ENCODE assay signal across 9 cellular contexts in the genomic region with DNA sequence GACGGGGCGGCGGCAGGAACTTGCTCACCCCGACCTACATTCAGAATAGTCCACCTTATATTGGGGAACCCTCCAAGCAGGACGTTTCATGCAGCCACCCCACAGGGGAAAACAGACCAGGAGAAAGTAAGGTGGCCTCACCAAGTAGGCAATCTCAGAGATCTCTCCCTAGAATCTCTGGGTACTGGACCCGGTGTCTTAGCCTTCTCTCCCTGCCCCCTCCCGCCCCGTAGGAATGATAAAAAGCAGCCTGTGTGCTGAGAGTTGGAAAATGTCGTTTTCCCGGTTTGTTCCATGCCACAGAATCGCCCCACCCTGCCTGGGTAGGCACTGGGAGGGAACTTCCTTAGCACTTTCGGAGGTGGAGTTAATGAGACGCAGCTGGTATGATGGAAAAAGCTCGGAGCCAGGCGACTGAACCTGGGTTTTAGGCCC. TPM values are rescaled to one million over a fixed set of nuclear protein-coding genes. Genes with fewer than 3 reads are reported as not detected.
A peak's percentile ranks its signal among the peaks of the same experiment; 100 is the strongest.
DNase-seq lines count a peak whose midpoint lies in the region; ATAC-seq, FAIRE-seq and TF ChIP-seq lines count a peak whose summit lies in the region.
"Had no signal": no experiment of that assay in that cellular context is flagged by ENCODE, and none has a peak within 500 bp of the region (broad histone marks: within the 10 kb centered on the region; RNA-seq: fewer than 3 reads in every experiment).

No MANE protein-coding gene starts in this region.

- intact Hi-C loops in endothelial cell of umbilical vein (cut with micrococcal nuclease) = loop anchor here (1.0 kb wide), 4 partner anchors 105 to 271 kb away; partner anchors contain the start of gene SMYD2
- intact Hi-C loops in mucosa of descending colon (cut with DNase I, micrococcal nuclease) = no loop called here

- H3K9me3 ChIP-seq in Peyer's patch (no peaks in the 10 kb centered on the region), endothelial cell of umbilical vein (replicated peaks; ENCODE audit: control insufficient read depth, insufficient read depth, low read length) (no peaks in the 10 kb centered on the region), mucosa of descending colon (no peaks in the 10 kb centered on the region), Karpas-422 (ENCODE audit: low read length) (no peaks in the 10 kb centered on the region)

- H2AFZ ChIP-seq in endothelial cell of umbilical vein (ENCODE audit: low read depth, low read length) = peak overlapping the region; percentile 60
- H2AFZ ChIP-seq in Karpas-422 (ENCODE audit: low read length) = no peak overlapping the region

- H3K4me2 ChIP-seq in endothelial cell of umbilical vein (ENCODE audit: insufficient read depth, low read length) (peak overlapping the region; percentile 81), Karpas-422 (ENCODE audit: low read depth, low read length, poor library complexity, severe bottlenecking) (no peak overlapping the region)

- H3K4me3 ChIP-seq in Peyer's patch (peak overlapping the region; percentile 32 to 65 (median 50)), endothelial cell of umbilical vein (replicated peaks in 1 of 3; ENCODE audit: insufficient read depth in 1 of 3, low read depth in 1 of 3, low read length in 3 of 3) (peak overlapping the region; percentile 31 to 80 (median 63)), mucosa of descending colon (peak overlapping the region; percentile 34), Karpas-422 (ENCODE audit: low read length) (no peak overlapping the region)

- dilution Hi-C loops in endothelial cell of umbilical vein (cut with MboI; ENCODE audit: extremely low pct_ligation_motif_present, low sequenced_read_pairs) = no loop called here

- no peaks in the 10 kb centered on the region for H3K36me3 Mint-ChIP-seq in activated CD4-positive, alpha-beta T cell treated with anti-CD3 and anti-CD28 coated beads, Interleukin-2, amount 10 ng/mL, durations not matched to agents 7 days and 5 days (ENCODE audit: low read depth)

- peak overlapping the region; percentile 99 for H3K9ac ChIP-seq in endothelial cell of umbilical vein (replicated peaks; ENCODE audit: extremely low read depth, insufficient read depth, low read length)
- no peak overlapping the region for H3K9ac ChIP-seq in Karpas-422 (ENCODE audit: low read length)

- H3K36me3 ChIP-seq in Peyer's patch = no peaks in the 10 kb centered on the region
- no peaks in the 10 kb centered on the region for H3K36me3 ChIP-seq in endothelial cell of umbilical vein (ENCODE audit: control insufficient read depth in 2 of 2, extremely low read depth in 1 of 2, insufficient read depth in 2 of 2, low read length in 2 of 2)
- H3K36me3 ChIP-seq in mucosa of descending colon (ENCODE audit: low read depth) = no peaks in the 10 kb centered on the region
- no peaks in the 10 kb centered on the region for H3K36me3 ChIP-seq in Karpas-422 (ENCODE audit: insufficient read depth, low read length)

- CTCF ChIA-PET in activated CD4-positive, alpha-beta T cell treated with anti-CD3 and anti-CD28 coated beads, Interleukin-2, amount 10 ng/mL, durations not matched to agents 7 days and 5 days (lab: Charles Lee) = interaction anchor here (1.2 kb wide), 1 partner anchor 61 kb away, joined by 3 read pairs; no protein-coding TSS in a partner anchor
- CTCF ChIA-PET in endothelial cell of umbilical vein (lab: Charles Lee) = interaction anchor here (0.9 to 12.4 kb wide), 11 partner anchors 9 to 219 kb away, joined by 3 to 171 read pairs (median 9); no protein-coding TSS in a partner anchor

- peak overlapping the region; percentile 73 for H3K4me3 Mint-ChIP-seq in activated CD4-positive, alpha-beta T cell treated with anti-CD3 and anti-CD28 coated beads, Interleukin-2, amount 10 ng/mL, durations not matched to agents 7 days and 5 days

- DNase-seq in activated CD4-positive, alpha-beta T cell treated with anti-CD3 and anti-CD28 coated beads, Interleukin-2, amount 10 ng/mL, durations not matched to agents 7 days and 5 days = no peak
- DNase-seq in activated CD4-positive, alpha-beta T cell treated with anti-CD3 and anti-CD28 coated beads for 1 hour = no peak
- DNase-seq in Peyer's patch (peak; percentile 16 to 57 (median 55)), endothelial cell of umbilical vein (ENCODE audit: low read depth, low spot score) (peak; percentile 82), mucosa of descending colon (peak; percentile 68 to 75 (median 74)), Karpas-422 (no peak), KG1 (lab: John Stamatoyannopoulos, UW) (no peak)

- peak; percentile 85 for FAIRE-seq in endothelial cell of umbilical vein (lab: Jason Lieb, UNC)
- FAIRE-seq: islet of Langerhans had no signal

- H3K4me1 ChIP-seq in Peyer's patch (peaks cover 0 to 5% (median 0%) of the 10 kb centered on the region in 4 donors), endothelial cell of umbilical vein (ENCODE audit: control insufficient read depth, extremely low read depth, insufficient read depth, low read length) (peaks cover 45% of the 10 kb centered on the region), mucosa of descending colon (ENCODE audit: low read depth) (peaks cover 5% of the 10 kb centered on the region), Karpas-422 (ENCODE audit: low read length) (peaks cover 18% of the 10 kb centered on the region)

- H3K4me1 Mint-ChIP-seq in activated CD4-positive, alpha-beta T cell treated with anti-CD3 and anti-CD28 coated beads, Interleukin-2, amount 10 ng/mL, durations not matched to agents 7 days and 5 days = peaks cover 8% of the 10 kb centered on the region

- no peaks in the 10 kb centered on the region for H3K9me3 Mint-ChIP-seq in activated CD4-positive, alpha-beta T cell treated with anti-CD3 and anti-CD28 coated beads, Interleukin-2, amount 10 ng/mL, durations not matched to agents 7 days and 5 days

- TF ChIP-seq CTCF in Peyer's patch (IDR thresholded peaks at IDR 0.05) (no peak), endothelial cell of umbilical vein (IDR thresholded peaks at IDR 0.05; ENCODE audit: extremely low read depth in 1 of 2, insufficient read depth in 1 of 2, low read depth in 1 of 2, low read length in 2 of 2) (no peak), mucosa of descending colon (IDR thresholded peaks at IDR 0.05) (no peak)

- POLR2A ChIA-PET in activated CD4-positive, alpha-beta T cell treated with anti-CD3 and anti-CD28 coated beads, Interleukin-2, amount 10 ng/mL, durations not matched to agents 7 days and 5 days (lab: Charles Lee) = no interaction called here
- POLR2A ChIA-PET in endothelial cell of umbilical vein (lab: Charles Lee) = interaction anchor here (0.9 to 1.7 kb wide), 6 partner anchors 13 to 148 kb away, joined by 3 to 22 read pairs (median 4); no protein-coding TSS in a partner anchor

- peak overlapping the region; percentile 17 for H3K27ac Mint-ChIP-seq in activated CD4-positive, alpha-beta T cell treated with anti-CD3 and anti-CD28 coated beads, Interleukin-2, amount 10 ng/mL, durations not matched to agents 7 days and 5 days

- peaks cover 57% of the 10 kb centered on the region for H3K27me3 Mint-ChIP-seq in activated CD4-positive, alpha-beta T cell treated with anti-CD3 and anti-CD28 coated beads, Interleukin-2, amount 10 ng/mL, durations not matched to agents 7 days and 5 days

- ATAC-seq in mucosa of descending colon = peak; percentile 80
- ATAC-seq in GM18519 (IDR thresholded peaks at IDR 0.05; ENCODE audit: low FRiP score, unreplicated experiment) = no peak

- H4K20me1 ChIP-seq in endothelial cell of umbilical vein (replicated peaks; ENCODE audit: control insufficient read depth, extremely low read depth, insufficient read depth, low read length) (peaks cover 2% of the 10 kb centered on the region), Karpas-422 (ENCODE audit: insufficient read depth, low read depth, low read length) (no peaks in the 10 kb centered on the region)

- TF ChIP-seq POLR2A in Peyer's patch (IDR thresholded peaks at IDR 0.05) (peak in 1 of 2 donors; percentile 10), endothelial cell of umbilical vein (IDR thresholded peaks at IDR 0.05; ENCODE audit: low read depth, low read length) (peak; percentile 48)

- H3K27me3 ChIP-seq in Peyer's patch (no peaks in the 10 kb centered on the region), endothelial cell of umbilical vein (ENCODE audit: control insufficient read depth in 2 of 2, insufficient read depth in 2 of 2, low read length in 2 of 2) (no peaks in the 10 kb centered on the region), Karpas-422 (ENCODE audit: low read length) (no peaks in the 10 kb centered on the region)

- H3K9me1 ChIP-seq in endothelial cell of umbilical vein (replicated peaks; ENCODE audit: control insufficient read depth, extremely low read depth, insufficient read depth, low read length) = no peaks in the 10 kb centered on the region

- H3K9me2 ChIP-seq in Karpas-422 (replicated peaks; ENCODE audit: insufficient read depth, low read length) = no peaks in the 10 kb centered on the region

- TSS peak; percentile 73 for BruUV-seq in endothelial cell of umbilical vein (replicated peaks; lab: Mats Ljungman, UMichigan)

- H3K27ac ChIP-seq in Peyer's patch (peak overlapping the region; percentile 57 to 96 (median 81)), endothelial cell of umbilical vein (ENCODE audit: insufficient read depth, low read depth, low read length) (peak overlapping the region; percentile 98), Karpas-422 (ENCODE audit: low read length) (no peak overlapping the region)

- H3K79me2 ChIP-seq in endothelial cell of umbilical vein (ENCODE audit: control insufficient read depth, insufficient read depth, low read length) (peaks cover 40% of the 10 kb centered on the region), Karpas-422 (ENCODE audit: low read length) (no peaks in the 10 kb centered on the region)

RNA-seq across cellular contexts. Expression of gene PTPN14, which starts 0.8 kb away (rescaled TPM):
- under 1 TPM; 0.32 to 0.37 TPM for total RNA-seq in activated CD4-positive, alpha-beta T cell treated with anti-CD3 and anti-CD28 coated beads, Interleukin-2, amount 10 ng/mL, durations not matched to agents 7 days and 5 days
- total RNA-seq in Peyer's patch (1 to 10 TPM; 1.9 to 6.6 (median 4.2) TPM), endothelial cell of umbilical vein (88.9 and 93.0 TPM in 2 replicates), mucosa of descending colon (10 to 100 TPM in 1 of 3 donors, 1 to 10 TPM in 2; 5.8 to 49.0 (median 8.3) TPM)
- 18.5 and 23.1 TPM in 2 replicates for polyA plus RNA-seq in endothelial cell of umbilical vein
- polyA plus RNA-seq in endothelial cell of umbilical vein (2011; cell fraction: cytosol; rRNA removed) = 18.2 and 18.3 TPM in 2 replicates
- polyA plus RNA-seq in endothelial cell of umbilical vein (2011; cell fraction: nucleus; rRNA removed) = 35.6 and 36.4 TPM in 2 replicates
- polyA plus RNA-seq in endothelial cell of umbilical vein (2012) = 22.8 and 30.2 TPM in 2 replicates
- 114 and 116 TPM in 2 replicates for polyA minus RNA-seq in endothelial cell of umbilical vein
- 22.9 TPM for polyA minus RNA-seq in endothelial cell of umbilical vein (2011; cell fraction: cytosol; rRNA and poly(A)+ RNA removed)
- 109 and 123 TPM in 2 replicates for polyA minus RNA-seq in endothelial cell of umbilical vein (2011; cell fraction: nucleus; rRNA and poly(A)+ RNA removed)
- 0.40 and 0.56 TPM in 2 replicates for total RNA-seq in Karpas-422 (2014; rRNA removed; shearing (Covaris generic); ENCODE audit: low replicate concordance)

RNA-seq across cellular contexts. Expression of gene CENPF, which starts 50.8 kb away (rescaled TPM):
- total RNA-seq in activated CD4-positive, alpha-beta T cell treated with anti-CD3 and anti-CD28 coated beads, Interleukin-2, amount 10 ng/mL, durations not matched to agents 7 days and 5 days = 100 to 1,000 TPM; 173 to 203 TPM
- total RNA-seq in Peyer's patch (10 to 100 TPM in 1 of 4 donors, 1 to 10 TPM in 3; 6.1 to 23.9 (median 8.0) TPM), endothelial cell of umbilical vein (66.2 and 72.9 TPM in 2 replicates), mucosa of descending colon (10 to 100 TPM in 1 of 3 donors, 1 to 10 TPM in 2; 4.1 to 27.1 (median 6.3) TPM)
- polyA plus RNA-seq in endothelial cell of umbilical vein = 3.8 and 6.4 TPM in 2 replicates
- 22.2 and 23.2 TPM in 2 replicates for polyA plus RNA-seq in endothelial cell of umbilical vein (2011; cell fraction: cytosol; rRNA removed)
- polyA plus RNA-seq in endothelial cell of umbilical vein (2011; cell fraction: nucleus; rRNA removed) = 34.5 and 55.7 TPM in 2 replicates
- 20.3 and 71.4 TPM in 2 replicates for polyA plus RNA-seq in endothelial cell of umbilical vein (2012)
- polyA minus RNA-seq in endothelial cell of umbilical vein = 10.5 and 12.0 TPM in 2 replicates
- polyA minus RNA-seq in endothelial cell of umbilical vein (2011; cell fraction: cytosol; rRNA and poly(A)+ RNA removed) = 35.9 TPM
- polyA minus RNA-seq in endothelial cell of umbilical vein (2011; cell fraction: nucleus; rRNA and poly(A)+ RNA removed) = 16.9 and 28.9 TPM in 2 replicates
- total RNA-seq in Karpas-422 (2014; rRNA removed; shearing (Covaris generic); ENCODE audit: low replicate concordance) = 44.0 and 54.1 TPM in 2 replicates

Comparison
In these comparisons a context has a peak if more than half of its experiments do, and no peak if none do; other contexts are left out.
1. DNase-seq: peak in Peyer's patch (3 of 3), endothelial cell of umbilical vein (single experiment) and mucosa of descending colon (3 of 3); none in activated CD4-positive, alpha-beta T cell treated with anti-CD3 and anti-CD28 coated beads, Interleukin-2, amount 10 ng/mL, durations not matched to agents 7 days and 5 days (single experiment), activated CD4-positive, alpha-beta T cell treated with anti-CD3 and anti-CD28 coated beads for 1 hour (single experiment), Karpas-422 (single experiment) and KG1 (single experiment).